ENCODE assay signal across 17 cellular contexts in the genomic region with DNA sequence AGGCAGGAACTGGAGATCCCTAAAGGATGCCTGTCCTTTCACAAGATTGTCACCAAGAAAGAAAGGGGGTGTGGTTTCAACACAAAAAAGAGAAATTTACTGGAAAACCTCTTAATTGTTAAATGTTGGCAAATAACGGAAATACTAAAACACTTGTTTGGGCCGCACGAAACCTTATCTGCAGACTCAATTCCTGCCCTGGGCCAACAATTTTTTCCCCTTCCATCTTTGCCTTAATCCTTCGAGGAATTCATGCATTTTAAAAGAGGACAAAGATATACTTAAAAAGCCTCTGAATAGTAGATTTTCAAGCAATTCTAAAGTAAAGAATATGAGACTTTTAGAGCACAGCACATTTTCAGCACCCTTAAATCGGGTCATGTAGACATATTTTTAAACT.
A peak's percentile ranks its signal among the peaks of the same experiment; 100 is the strongest.
DNase-seq lines count a peak whose midpoint lies in the region; ATAC-seq and TF ChIP-seq lines count a peak whose summit lies in the region.
"Had no signal": no experiment of that assay in that cellular context is flagged by ENCODE, and none has a peak within 500 bp of the region (broad histone marks: within the 10 kb centered on the region; RNA-seq: fewer than 3 reads in every experiment).

No MANE protein-coding gene starts in this region.

- H4K20me1 ChIP-seq in IMR-90 (ENCODE audit: insufficient read depth, low read length) = no peaks in the 10 kb centered on the region
- H4K20me1 ChIP-seq: BLaER1 had no signal

- no peak overlapping the region for H2AK9ac ChIP-seq in IMR-90 (replicated peaks; ENCODE audit: low read depth, low read length, poor library complexity)

- TF ChIP-seq RAD21 in IMR-90 (IDR thresholded peaks at IDR 0.05; ENCODE audit: low read length) = no peak

- no peaks in the 10 kb centered on the region for H3K4me1 Mint-ChIP-seq in Calu3 (ENCODE audit: low read depth, unreplicated experiment)
- no peaks in the 10 kb centered on the region for H3K4me1 Mint-ChIP-seq in CD4-positive, alpha-beta memory T cell
- H3K4me1 Mint-ChIP-seq: CD14-positive monocyte had no signal

- no peaks in the 10 kb centered on the region for H3K79me1 ChIP-seq in IMR-90 (ENCODE audit: low read depth in 1 of 2, low read length in 2 of 2)

- no peak overlapping the region for H2BK120ac ChIP-seq in IMR-90 (ENCODE audit: low read depth, low read length)

- H2BK5ac ChIP-seq in IMR-90 (ENCODE audit: low read depth, low read length, poor library complexity, severe bottlenecking) = no peak overlapping the region

- H3K4me3 ChIP-seq in left ventricle myocardium inferior = no peak overlapping the region
- H3K4me3 ChIP-seq in IMR-90 (ENCODE audit: insufficient read depth, low read depth, low read length) = no peak overlapping the region
- H3K4me3 ChIP-seq in fibroblast of pulmonary artery (replicated peaks; ENCODE audit: low read depth, low read length) = no peak overlapping the region
- no peak overlapping the region for H3K4me3 ChIP-seq in CD4-positive, alpha-beta memory T cell (ENCODE audit: low read length in 2 of 2)
- H3K4me3 ChIP-seq: A549, BLaER1, K562 had no signal

- H4K91ac ChIP-seq in IMR-90 (ENCODE audit: insufficient read depth, low read depth, low read length) = no peak overlapping the region

- peaks cover 16% of the 10 kb centered on the region for H3K4me1 ChIP-seq in left ventricle myocardium inferior
- H3K4me1 ChIP-seq in IMR-90 (ENCODE audit: control insufficient read depth, insufficient read depth, low read length) = no peaks in the 10 kb centered on the region; the same call in 1 of the 2 replicates
- H3K4me1 ChIP-seq in CD4-positive, alpha-beta memory T cell (ENCODE audit: insufficient read depth, low read length) = no peaks in the 10 kb centered on the region
- H3K4me1 ChIP-seq: A549, BLaER1 had no signal

- no peak overlapping the region for H3K23ac ChIP-seq in IMR-90 (ENCODE audit: low read depth, low read length)

- peak overlapping the region; percentile 46; the same call in 1 of the 2 replicates for H3K18ac ChIP-seq in IMR-90 (ENCODE audit: low read depth, low read length)

- ATAC-seq in left ventricle myocardium superior (no peak), IMR-90 (ENCODE audit: low read depth) (no peak), HG02938 (IDR thresholded peaks at IDR 0.05; ENCODE audit: unreplicated experiment) (no peak)
- ATAC-seq: A549; CD8-positive, alpha-beta T cell; K562 had no signal

- no peak overlapping the region for H3K56ac ChIP-seq in IMR-90 (ENCODE audit: extremely low read depth, insufficient read depth, low read length)

- POLR2A ChIA-PET in IMR-90 (lab: Charles Lee; ENCODE audit: unreplicated experiment) = no interaction called here
- POLR2A ChIA-PET in CD4-positive, alpha-beta memory T cell (lab: Charles Lee; ENCODE audit: partially characterized antibody) = no interaction called here

- no peak for DNase-seq in left ventricle myocardium inferior
- no peak for DNase-seq in left ventricle myocardium superior
- DNase-seq in IMR-90 = no peak
- DNase-seq in fibroblast of pulmonary artery (ENCODE audit: low read depth) = peak; percentile 49
- DNase-seq in Calu3 = no peak
- DNase-seq in CD4-positive, alpha-beta memory T cell = no peak
- DNase-seq in cortex of kidney (lab: John Stamatoyannopoulos, UW) = no peak
- DNase-seq: CD8-positive, alpha-beta T cell; GOT3; H7 had no signal

- no peak overlapping the region for H2AK5ac ChIP-seq in IMR-90 (ENCODE audit: low read depth, low read length)

- dilution Hi-C loops in IMR-90 (cut with HindIII; ENCODE audit: low sequenced_read_pairs, unreplicated experiment) = loop anchor here (25.0 kb wide), 1 partner anchor 399 kb away; the partner anchor contains the start of gene KITLG

- H4K8ac ChIP-seq in IMR-90 (ENCODE audit: low read depth in 2 of 2, low read length in 2 of 2) = 0 out of 4 replicates have a peak overlapping the region, but pooled peaks of 1 of the 2 experiments have one; percentile 42

- no peak overlapping the region for H3K9ac ChIP-seq in IMR-90 (ENCODE audit: low read depth, low read length)
- H3K9ac ChIP-seq: BLaER1 had no signal

- intact Hi-C loops in left ventricle myocardium inferior (cut with micrococcal nuclease) = no loop called here
- intact Hi-C loops in left ventricle myocardium superior (cut with micrococcal nuclease) = no loop called here
- intact Hi-C loops in IMR-90 (cut with micrococcal nuclease) = no loop called here
- intact Hi-C loops in Calu3 (cut with micrococcal nuclease; ENCODE audit: unreplicated experiment) = no loop called here
- intact Hi-C loops in CD4-positive, alpha-beta memory T cell (cut with micrococcal nuclease) = no loop called here

- no peaks in the 10 kb centered on the region for H3K36me3 ChIP-seq in left ventricle myocardium inferior
- no peaks in the 10 kb centered on the region for H3K36me3 ChIP-seq in IMR-90 (ENCODE audit: control insufficient read depth, insufficient read depth, low read length)
- no peaks in the 10 kb centered on the region for H3K36me3 ChIP-seq in CD4-positive, alpha-beta memory T cell (ENCODE audit: insufficient read depth, low read length)
- H3K36me3 ChIP-seq: BLaER1 had no signal

- in situ Hi-C loops in IMR-90 (cut with MboI; ENCODE audit: low sequenced_read_pairs) = loop anchor here (25.0 kb wide), 1 partner anchor 399 kb away; the partner anchor contains the start of gene KITLG

- no peak overlapping the region for H3K4me3 Mint-ChIP-seq in Calu3 (ENCODE audit: low read depth, unreplicated experiment)
- no peak overlapping the region for H3K4me3 Mint-ChIP-seq in CD4-positive, alpha-beta memory T cell
- H3K4me3 Mint-ChIP-seq: CD14-positive monocyte; CD8-positive, alpha-beta T cell had no signal

- no peak overlapping the region for H2AFZ ChIP-seq in IMR-90 (replicated peaks; ENCODE audit: low read length, poor library complexity)

- H3K4ac ChIP-seq in IMR-90 (ENCODE audit: low read depth, low read length) = no peak overlapping the region

- no peak overlapping the region for H2BK20ac ChIP-seq in IMR-90 (ENCODE audit: low read depth, low read length)

- H3K27ac ChIP-seq in left ventricle myocardium inferior (replicated peaks) = peak overlapping the region; percentile 47
- H3K27ac ChIP-seq in IMR-90 (ENCODE audit: insufficient read depth, low read length) = no peak overlapping the region
- no peak overlapping the region for H3K27ac ChIP-seq in CD4-positive, alpha-beta memory T cell (ENCODE audit: low read depth, low read length)
- H3K27ac ChIP-seq: 22Rv1, A549, BLaER1, HL-60 had no signal

- WGBS in IMR-90 (ENCODE audit: extremely low coverage in 2 of 2, insufficient read length in 1 of 2), 2 experiments = 93% methylated on average over 2 of the region's 5 CpGs; no CpG with 5 or more reads in 1 of the 2 experiments

- H3K9me3 Mint-ChIP-seq in Calu3 (ENCODE audit: low read depth, unreplicated experiment) = no peaks in the 10 kb centered on the region
- no peaks in the 10 kb centered on the region for H3K9me3 Mint-ChIP-seq in CD4-positive, alpha-beta memory T cell
- H3K9me3 Mint-ChIP-seq: CD8-positive, alpha-beta T cell had no signal

- H4K5ac ChIP-seq in IMR-90 (ENCODE audit: low read depth, low read length) = no peak overlapping the region

- no peaks in the 10 kb centered on the region for H3K9me1 ChIP-seq in IMR-90 (ENCODE audit: insufficient read depth, low read length)

- H3K14ac ChIP-seq in IMR-90 (replicated peaks; ENCODE audit: low read depth, low read length) = no peak overlapping the region

- no peak overlapping the region for H2BK15ac ChIP-seq in IMR-90 (ENCODE audit: low read depth, low read length)

- CTCF ChIA-PET in IMR-90 (lab: Yijun Ruan, JAX) = interaction anchor here (0.7 kb wide), 1 partner anchor 254 kb away, joined by 4 read pairs; no protein-coding TSS in a partner anchor
- CTCF ChIA-PET in Calu3 (lab: Charles Lee) = interaction anchor here (0.7 kb wide), 1 partner anchor 825 kb away, joined by 3 read pairs; no protein-coding TSS in a partner anchor
- CTCF ChIA-PET in CD4-positive, alpha-beta memory T cell (lab: Charles Lee; ENCODE audit: partially characterized antibody) = no interaction called here

- no peaks in the 10 kb centered on the region for H3K27me3 Mint-ChIP-seq in Calu3 (ENCODE audit: unreplicated experiment)
- peaks cover 8 to 11% of the 10 kb centered on the region in 2 donors for H3K27me3 Mint-ChIP-seq in CD4-positive, alpha-beta memory T cell

- H3K27ac Mint-ChIP-seq in Calu3 (ENCODE audit: unreplicated experiment) = no peak overlapping the region
- H3K27ac Mint-ChIP-seq in CD4-positive, alpha-beta memory T cell = no peak overlapping the region
- H3K27ac Mint-ChIP-seq: CD14-positive monocyte; CD8-positive, alpha-beta T cell had no signal

- BruUV-seq in IMR-90 (replicated peaks; lab: Mats Ljungman, UMichigan) (no TSS peak), Calu3 (replicated peaks; lab: Mats Ljungman, UMichigan) (no TSS peak)

- no peaks in the 10 kb centered on the region for H3K36me3 Mint-ChIP-seq in Calu3 (ENCODE audit: insufficient read depth, unreplicated experiment)
- H3K36me3 Mint-ChIP-seq in CD4-positive, alpha-beta memory T cell = no peaks in the 10 kb centered on the region
- H3K36me3 Mint-ChIP-seq: CD14-positive monocyte; CD8-positive, alpha-beta T cell had no signal

- H3K4me2 ChIP-seq in IMR-90 (ENCODE audit: low read depth, low read length) = no peak overlapping the region
- H3K4me2 ChIP-seq: A549, BLaER1 had no signal

- TF ChIP-seq POLR2A in IMR-90 (IDR thresholded peaks at IDR 0.05; ENCODE audit: low read depth, low read length) = no peak

- H3K27me3 ChIP-seq in left ventricle myocardium inferior (ENCODE audit: low read depth) = no peaks in the 10 kb centered on the region
- no peaks in the 10 kb centered on the region for H3K27me3 ChIP-seq in IMR-90 (ENCODE audit: control insufficient read depth, insufficient read depth, low read length)
- no peaks in the 10 kb centered on the region for H3K27me3 ChIP-seq in CD4-positive, alpha-beta memory T cell (ENCODE audit: insufficient read depth, low read length)
- H3K27me3 ChIP-seq: BLaER1 had no signal

- H3K9me3 ChIP-seq in left ventricle myocardium inferior (replicated peaks) = no peaks in the 10 kb centered on the region
- H3K9me3 ChIP-seq in IMR-90 (ENCODE audit: control insufficient read depth, insufficient read depth, low read length) = no peaks in the 10 kb centered on the region
- H3K9me3 ChIP-seq in CD4-positive, alpha-beta memory T cell (ENCODE audit: control insufficient read depth in 1 of 2, low read length in 2 of 2) = no peaks in the 10 kb centered on the region
- H3K9me3 ChIP-seq: A549, BLaER1 had no signal

- TF ChIP-seq CTCF in left ventricle myocardium inferior (IDR thresholded peaks at IDR 0.05; ENCODE audit: borderline replicate concordance) (no peak), IMR-90 (conservative IDR thresholded peaks at IDR 0.05; ENCODE audit: low read depth, low read length) (no peak), fibroblast of pulmonary artery (IDR thresholded peaks at IDR 0.05; ENCODE audit: low read length, missing control alignments) (no peak), Calu3 (IDR thresholded peaks at IDR 0.05; ENCODE audit: unreplicated experiment) (no peak)

TF ChIP-seq in IMR-90, 13 proteins besides CTCF, POLR2A, EP300 and RAD21 (continues in another document):
- no peak for TF ChIP-seq SMC3 (IDR thresholded peaks at IDR 0.05; ENCODE audit: low read depth, low read length)
- TF ChIP-seq CHD1 (IDR thresholded peaks at IDR 0.05; ENCODE audit: low read depth, low read length) = no peak
- no peak for TF ChIP-seq MAZ (IDR thresholded peaks at IDR 0.05; ENCODE audit: borderline replicate concordance, low read depth, low read length)
- TF ChIP-seq FOS (IDR thresholded peaks at IDR 0.05; ENCODE audit: low read depth, low read length) = no peak
